1 cellular context compared by ENCODE assay signal in the genomic region with DNA sequence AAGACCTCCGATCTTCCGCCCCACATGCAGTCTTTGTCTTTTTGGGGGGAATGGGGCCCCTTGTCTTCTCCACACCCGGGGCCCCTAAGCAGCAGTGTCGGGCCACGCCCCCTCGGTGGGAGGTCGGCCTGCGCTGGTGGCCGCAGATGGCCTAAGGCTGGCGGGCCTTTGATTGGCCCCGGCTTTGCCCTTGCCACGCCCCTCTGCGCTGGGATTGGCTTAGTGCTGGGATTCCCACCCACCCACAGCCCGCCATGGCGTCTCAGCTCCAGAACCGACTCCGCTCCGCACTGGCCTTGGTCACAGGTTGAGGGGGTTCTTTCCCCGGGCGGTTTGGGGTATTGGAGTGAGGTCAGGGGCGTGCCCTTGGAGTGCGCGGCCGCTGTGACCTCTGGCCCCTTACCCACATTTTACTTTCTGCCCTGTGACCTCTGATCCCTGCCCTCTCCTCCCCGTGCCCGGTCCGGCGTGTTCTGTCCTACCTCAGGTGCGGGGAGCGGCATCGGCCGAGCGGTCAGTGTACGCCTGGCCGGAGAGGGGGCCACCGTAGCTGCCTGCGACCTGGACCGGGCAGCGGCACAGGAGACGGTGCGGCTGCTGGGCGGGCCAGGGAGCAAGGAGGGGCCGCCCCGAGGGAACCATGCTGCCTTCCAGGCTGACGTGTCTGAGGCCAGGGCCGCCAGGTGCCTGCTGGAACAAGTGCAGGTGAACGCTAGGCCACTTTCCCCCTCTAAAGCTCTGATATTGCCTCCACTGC.
TF ChIP-seq lines count a peak whose summit lies in the region.

Gene HSD17B8 (plus strand): TSS at position 241 of the 757 bp plus-strand sequence. CDS start 14 bp downstream, at position 255.

TF ChIP-seq in HepG2, 621 proteins besides CTCF, POLR2A, EP300 and RAD21 (continued from another document and continues in another):
- TF ChIP-seq, protein P1, sequence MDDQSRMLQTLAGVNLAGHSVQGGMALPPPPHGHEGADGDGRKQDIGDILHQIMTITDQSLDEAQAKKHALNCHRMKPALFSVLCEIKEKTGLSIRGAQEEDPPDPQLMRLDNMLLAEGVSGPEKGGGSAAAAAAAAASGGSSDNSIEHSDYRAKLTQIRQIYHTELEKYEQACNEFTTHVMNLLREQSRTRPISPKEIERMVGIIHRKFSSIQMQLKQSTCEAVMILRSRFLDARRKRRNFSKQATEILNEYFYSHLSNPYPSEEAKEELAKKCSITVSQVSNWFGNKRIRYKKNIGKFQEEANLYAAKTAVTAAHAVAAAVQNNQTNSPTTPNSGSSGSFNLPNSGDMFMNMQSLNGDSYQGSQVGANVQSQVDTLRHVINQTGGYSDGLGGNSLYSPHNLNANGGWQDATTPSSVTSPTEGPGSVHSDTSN (CRISPR knock-in tag; IDR thresholded peaks at IDR 0.05; ENCODE audit: borderline replicate concordance), result no peak
- TF ChIP-seq ZFP37 (CRISPR knock-in tag; IDR thresholded peaks at IDR 0.05; ENCODE audit: borderline replicate concordance) (peak; percentile 85; the same call in 1 of the 2 replicates), ZBTB39 (CRISPR knock-in tag; IDR thresholded peaks at IDR 0.05) (peak; percentile 64; the same call in 1 of the 2 replicates), ZFY (CRISPR knock-in tag; IDR thresholded peaks at IDR 0.05) (peak; percentile 74), PPARG (CRISPR knock-in tag; conservative IDR thresholded peaks at IDR 0.05) (0 out of 2 replicates have a peak, but pooled peaks have one; percentile 30), ZNF605 (CRISPR knock-in tag; IDR thresholded peaks at IDR 0.05) (peak; percentile 60; the same call in 1 of the 2 replicates), ZNF142 (CRISPR knock-in tag; IDR thresholded peaks at IDR 0.05) (peak; percentile 54; the same call in 1 of the 2 replicates), CENPBD1 (CRISPR knock-in tag; IDR thresholded peaks at IDR 0.05; ENCODE audit: borderline replicate concordance, low read depth) (no peak), SMAD3 (CRISPR knock-in tag; IDR thresholded peaks at IDR 0.05) (no peak), ZNF746 (CRISPR knock-in tag; IDR thresholded peaks at IDR 0.05) (no peak), AGO2 (optimal IDR thresholded peaks at IDR 0.05; ENCODE audit: low read depth, low read length) (peak; percentile 100), PRDM4 (CRISPR knock-in tag; IDR thresholded peaks at IDR 0.05; ENCODE audit: borderline replicate concordance) (no peak), ZNF292 (CRISPR knock-in tag; IDR thresholded peaks at IDR 0.05; ENCODE audit: borderline replicate concordance, low read depth) (no peak), ZNF263 (CRISPR knock-in tag; IDR thresholded peaks at IDR 0.05) (peak; percentile 39; the same call in 1 of the 2 replicates), KMT2A (CRISPR knock-in tag; IDR thresholded peaks at IDR 0.05) (peak; percentile 65; the same call in 1 of the 2 replicates), ZMYM2 (CRISPR knock-in tag; IDR thresholded peaks at IDR 0.05) (no peak), NCOA1 (CRISPR knock-in tag; IDR thresholded peaks at IDR 0.05) (0 out of 2 replicates have a peak, but pooled peaks have one; percentile 59), NAIF1 (CRISPR knock-in tag; IDR thresholded peaks at IDR 0.05; ENCODE audit: borderline replicate concordance) (0 out of 2 replicates have a peak, but pooled peaks have one; percentile 33), MAZ (IDR thresholded peaks at IDR 0.05; ENCODE audit: borderline replicate concordance, low read depth, low read length) (no peak; the same call in 1 of the 2 replicates), MAZ (CRISPR knock-in tag; IDR thresholded peaks at IDR 0.05; ENCODE audit: low read depth) (peak; percentile 29; the same call in 1 of the 2 replicates), ZSCAN31 (CRISPR knock-in tag; IDR thresholded peaks at IDR 0.05; ENCODE audit: low read depth) (no peak; the same call in 1 of the 2 replicates), ARID4A (CRISPR knock-in tag; IDR thresholded peaks at IDR 0.05; ENCODE audit: borderline replicate concordance) (peak; percentile 90), GLI4 (CRISPR knock-in tag; IDR thresholded peaks at IDR 0.05; ENCODE audit: borderline replicate concordance) (no peak), ATF4 (CRISPR knock-in tag; IDR thresholded peaks at IDR 0.05) (no peak), HES4 (CRISPR knock-in tag; IDR thresholded peaks at IDR 0.05; ENCODE audit: borderline replicate concordance) (peak; percentile 76; the same call in 1 of the 2 replicates), MTF1 (CRISPR knock-in tag; IDR thresholded peaks at IDR 0.05) (no peak), ZNF432 (CRISPR knock-in tag; IDR thresholded peaks at IDR 0.05; ENCODE audit: borderline replicate concordance) (no peak), ZNF720 (CRISPR knock-in tag; IDR thresholded peaks at IDR 0.05) (no peak)
- TF ChIP-seq, protein P2, sequence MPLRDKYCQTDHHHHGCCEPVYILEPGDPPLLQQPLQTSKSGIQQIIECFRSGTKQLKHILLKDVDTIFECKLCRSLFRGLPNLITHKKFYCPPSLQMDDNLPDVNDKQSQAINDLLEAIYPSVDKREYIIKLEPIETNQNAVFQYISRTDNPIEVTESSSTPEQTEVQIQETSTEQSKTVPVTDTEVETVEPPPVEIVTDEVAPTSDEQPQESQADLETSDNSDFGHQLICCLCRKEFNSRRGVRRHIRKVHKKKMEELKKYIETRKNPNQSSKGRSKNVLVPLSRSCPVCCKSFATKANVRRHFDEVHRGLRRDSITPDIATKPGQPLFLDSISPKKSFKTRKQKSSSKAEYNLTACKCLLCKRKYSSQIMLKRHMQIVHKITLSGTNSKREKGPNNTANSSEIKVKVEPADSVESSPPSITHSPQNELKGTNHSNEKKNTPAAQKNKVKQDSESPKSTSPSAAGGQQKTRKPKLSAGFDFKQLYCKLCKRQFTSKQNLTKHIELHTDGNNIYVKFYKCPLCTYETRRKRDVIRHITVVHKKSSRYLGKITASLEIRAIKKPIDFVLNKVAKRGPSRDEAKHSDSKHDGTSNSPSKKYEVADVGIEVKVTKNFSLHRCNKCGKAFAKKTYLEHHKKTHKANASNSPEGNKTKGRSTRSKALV (CRISPR knock-in tag; IDR thresholded peaks at IDR 0.05), result 0 out of 2 replicates have a peak, but pooled peaks have one; percentile 57
- TF ChIP-seq, protein P3, sequence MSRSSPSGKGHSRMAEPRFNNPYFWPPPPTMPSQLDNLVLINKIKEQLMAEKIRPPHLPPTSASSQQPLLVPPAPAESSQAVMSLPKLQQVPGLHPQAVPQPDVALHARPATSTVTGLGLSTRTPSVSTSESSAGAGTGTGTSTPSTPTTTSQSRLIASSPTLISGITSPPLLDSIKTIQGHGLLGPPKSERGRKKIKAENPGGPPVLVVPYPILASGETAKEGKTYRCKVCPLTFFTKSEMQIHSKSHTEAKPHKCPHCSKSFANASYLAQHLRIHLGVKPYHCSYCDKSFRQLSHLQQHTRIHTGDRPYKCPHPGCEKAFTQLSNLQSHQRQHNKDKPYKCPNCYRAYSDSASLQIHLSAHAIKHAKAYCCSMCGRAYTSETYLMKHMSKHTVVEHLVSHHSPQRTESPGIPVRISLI (CRISPR knock-in tag; IDR thresholded peaks at IDR 0.05; ENCODE audit: borderline replicate concordance), result 0 out of 2 replicates have a peak, but pooled peaks have one; percentile 34
